Comparison of ENCODE assay signal across 22 cellular contexts in genomic region chr12:130922584-130922983, GRCh38. TPM values are rescaled to one million over a fixed set of nuclear protein-coding genes. Genes with fewer than 3 reads are reported as not detected.
DNase-seq lines count a peak whose midpoint lies in the region; ATAC-seq, FAIRE-seq and TF ChIP-seq lines count a peak whose summit lies in the region.
"Had no signal": no experiment of that assay in that cellular context is flagged by ENCODE, and none has a peak within 500 bp of the region (broad histone marks: within the 10 kb centered on the region; RNA-seq: fewer than 3 reads in every experiment).

No MANE protein-coding gene starts in this region.

- H3K27ac ChIP-seq in pancreas (no peak overlapping the region), aorta (ENCODE audit: low read depth in 1 of 2, low read length in 2 of 2) (no peak overlapping the region)
- H3K27ac ChIP-seq: C4-2B had no signal

- no peaks in the 10 kb centered on the region for H3K9me3 Mint-ChIP-seq in type B pancreatic cell

- intact Hi-C loops in left ventricle myocardium superior (cut with micrococcal nuclease) (loop anchor here (10.0 kb wide), 1 partner anchor 672 kb away; no protein-coding TSS in a partner anchor), pancreas (cut with DNase I) (loop anchor here in 1 of 3 donors (10.0 kb wide), 1 partner anchor 212 kb away; no protein-coding TSS in a partner anchor), aorta (cut with DNase I) (no loop called here)

- no peak for TF ChIP-seq CTCF in fibroblast of the aortic adventitia (IDR thresholded peaks at IDR 0.05; ENCODE audit: insufficient read depth, low read length)
- no peak for TF ChIP-seq CTCF in pancreas (IDR thresholded peaks at IDR 0.05)
- TF ChIP-seq CTCF in type B pancreatic cell (conservative IDR thresholded peaks at IDR 0.05), result no peak

- WGBS in pancreas, 2 donors, result 54 to 71% methylated on average over 3 of the region's 3 CpGs
- 13 to 15% methylated on average over 3 of the region's 3 CpGs for whole genome bisulfite sequencing in aorta, 2 donors

- no peaks in the 10 kb centered on the region for H3K27me3 ChIP-seq in pancreas
- H3K27me3 ChIP-seq in aorta (ENCODE audit: control insufficient read depth in 1 of 2, insufficient read depth in 2 of 2, low read length in 1 of 2), result no peaks in the 10 kb centered on the region

- H3K27ac Mint-ChIP-seq in type B pancreatic cell, result no peak overlapping the region

- ATAC-seq in left ventricle myocardium superior, result peak; percentile 68
- peak in 3 of 4 donors; percentile 12 to 33 (median 29) for ATAC-seq in pancreas
- peak; percentile 42 for ATAC-seq in aorta (ENCODE audit: low FRiP score)
- no peak for ATAC-seq in GM18520 (IDR thresholded peaks at IDR 0.05; ENCODE audit: unreplicated experiment)

- H3K9me3 ChIP-seq in pancreas, result no peaks in the 10 kb centered on the region
- H3K9me3 ChIP-seq in aorta (ENCODE audit: control insufficient read depth, low read length), result peaks cover 3% of the 10 kb centered on the region

- DNase-seq in fibroblast of the aortic adventitia (ENCODE audit: low read depth) (peak; percentile 80), left ventricle myocardium superior (no peak), pancreas (no peak), aorta (no peak), type B pancreatic cell (ENCODE audit: extremely low spot score, unreplicated experiment) (no peak), A172 (ENCODE audit: low spot score) (no peak)
- DNase-seq: ACHN, DMS79 treated with DMSO at 0.1 percent for 48 hours, HCEC 1CT, IMR-90, NCI-H1417 treated with DMSO at 0.1 percent for 48 hours, NCI-H187 treated with DMSO at 0.1 percent for 48 hours, NCI-H226, NCI-H524, NCI-H82, OCI-M1, SIG-M5 had no signal

- peaks cover 13% of the 10 kb centered on the region for H3K27me3 Mint-ChIP-seq in type B pancreatic cell

- no peak overlapping the region for H3K4me3 Mint-ChIP-seq in type B pancreatic cell

- no peak overlapping the region for H3K4me3 ChIP-seq in fibroblast of the aortic adventitia (ENCODE audit: low read depth, low read length)
- no peak overlapping the region for H3K4me3 ChIP-seq in pancreas
- H3K4me3 ChIP-seq in aorta (ENCODE audit: low read length in 2 of 2), result no peak overlapping the region

- H3K36me3 ChIP-seq in pancreas (no peaks in the 10 kb centered on the region), aorta (ENCODE audit: control insufficient read depth in 1 of 2, insufficient read depth in 2 of 2, low read length in 1 of 2) (no peaks in the 10 kb centered on the region)

- H3K4me1 ChIP-seq in pancreas, result no peaks in the 10 kb centered on the region
- H3K4me1 ChIP-seq in aorta (ENCODE audit: control insufficient read depth in 1 of 2, insufficient read depth in 2 of 2, low read length in 2 of 2), result no peaks in the 10 kb centered on the region

- FAIRE-seq in pancreas (lab: Jason Lieb, UNC), result no peak
- FAIRE-seq: HTR-8/SVneo had no signal

- peaks cover 20% of the 10 kb centered on the region for H3K4me1 Mint-ChIP-seq in type B pancreatic cell (ENCODE audit: unreplicated experiment)

- H3K36me3 Mint-ChIP-seq in type B pancreatic cell, result no peaks in the 10 kb centered on the region

RNA-seq across cellular contexts. Expression of gene ADGRD1, which starts 31.1 kb away (rescaled TPM):
- 1.2 and 22.3 TPM in 2 replicates for total RNA-seq in fibroblast of the aortic adventitia (ENCODE audit: low replicate concordance)
- 83.6 TPM for total RNA-seq in left ventricle myocardium superior
- 1 to 10 TPM; 4.4 to 7.3 (median 6.1) TPM for total RNA-seq in pancreas
- polyA plus RNA-seq in pancreas, result 1 to 10 TPM; 1.4 to 2.3 TPM
- 10 to 100 TPM; 59.2 to 97.6 TPM for total RNA-seq in aorta
- 1 to 10 TPM; 2.1 to 2.9 TPM for polyA plus RNA-seq in aorta
- 2.6 and 11.0 TPM in 2 replicates for total RNA-seq in type B pancreatic cell (ENCODE audit: low replicate concordance)
- total RNA-seq in A172 (2014; rRNA removed; shearing (Covaris generic)), result 0.52 and 0.81 TPM in 2 replicates
- total RNA-seq: IMR-90, M059J, RPMI7951 had no signal
- polyA plus RNA-seq: IMR-90 had no signal

RNA-seq across cellular contexts. Expression of gene RAN, which starts 50.7 kb away (rescaled TPM):
- total RNA-seq in fibroblast of the aortic adventitia (ENCODE audit: low replicate concordance), result 475 and 564 TPM in 2 replicates
- 248 TPM for total RNA-seq in left ventricle myocardium superior
- 100 to 1,000 TPM in 5 of 6 donors, 10 to 100 TPM in 1; 80.5 to 201 (median 166) TPM for total RNA-seq in pancreas
- polyA plus RNA-seq in pancreas, result 100 to 1,000 TPM in 1 of 2 donors, 10 to 100 TPM in 1; 60.0 to 152 TPM
- 100 to 1,000 TPM; 233 to 304 TPM for total RNA-seq in aorta
- 100 to 1,000 TPM; 158 to 210 TPM for polyA plus RNA-seq in aorta
- total RNA-seq in type B pancreatic cell (ENCODE audit: low replicate concordance), result 699 and 984 TPM in 2 replicates
- total RNA-seq in A172 (2014; rRNA removed; shearing (Covaris generic)), result 719 and 793 TPM in 2 replicates
